9 cellular contexts compared by ENCODE assay signal in the genomic region with DNA sequence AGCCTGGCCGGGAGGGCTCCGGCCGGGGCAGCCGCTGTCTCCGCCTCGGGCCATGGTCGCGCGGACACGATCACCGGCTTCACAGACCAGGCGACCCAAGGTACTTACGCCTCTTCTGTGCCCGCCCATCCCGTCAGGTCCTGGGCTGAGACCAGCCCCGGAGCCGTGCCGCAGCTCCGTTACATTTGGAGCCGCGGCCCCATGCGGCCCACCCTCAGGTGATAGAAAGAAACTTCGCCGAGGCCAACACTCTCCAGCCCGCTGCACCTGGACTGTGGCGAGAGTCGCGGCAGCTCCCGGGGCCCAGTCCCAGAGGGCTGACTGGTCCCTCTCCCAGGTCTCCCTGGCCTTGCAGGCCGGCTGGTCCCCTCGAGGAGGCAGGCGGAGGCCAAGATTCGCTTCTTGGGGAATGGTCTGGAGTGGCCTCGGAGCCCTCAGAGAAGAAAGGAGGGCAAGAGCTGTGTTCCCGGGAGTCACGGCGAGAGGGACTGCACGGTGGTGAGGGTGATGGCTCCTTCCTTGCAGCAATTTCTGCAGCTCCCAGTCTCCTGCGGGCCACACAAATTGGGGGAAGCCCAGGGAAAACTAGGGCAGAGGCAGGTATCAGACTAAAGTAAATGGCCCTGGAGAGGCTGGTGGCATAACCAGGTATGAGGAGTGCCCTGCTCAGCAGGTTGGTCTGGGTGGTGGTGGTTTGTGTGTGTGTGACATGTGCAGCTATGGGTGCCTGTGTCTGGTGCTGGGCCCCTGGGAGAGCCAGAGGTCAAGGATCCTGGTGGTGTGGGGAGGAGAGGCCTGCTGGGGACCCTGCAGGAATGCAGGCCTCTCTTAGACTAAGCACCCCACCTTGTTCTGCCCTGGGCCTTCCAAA. TPM values are rescaled to one million over a fixed set of nuclear protein-coding genes. Genes with fewer than 3 reads are reported as not detected.
DNase-seq lines count a peak whose midpoint lies in the region; ATAC-seq and TF ChIP-seq lines count a peak whose summit lies in the region.
"Had no signal": no experiment of that assay in that cellular context is flagged by ENCODE, and none has a peak within 500 bp of the region (broad histone marks: within the 10 kb centered on the region; RNA-seq: fewer than 3 reads in every experiment).

No MANE protein-coding gene starts in this region.

- H3K4me1 Mint-ChIP-seq in CD14-positive monocyte (peaks cover 31% of the 10 kb centered on the region), endodermal cell (peaks cover 7% of the 10 kb centered on the region)

- H3K9me3 ChIP-seq in endodermal cell (ENCODE audit: control insufficient read depth, low read length) (no peaks in the 10 kb centered on the region), neural cell (ENCODE audit: low read length) (no peaks in the 10 kb centered on the region)

- ATAC-seq in HG02885 (IDR thresholded peaks at IDR 0.05; ENCODE audit: poor library complexity, unreplicated experiment) (peak; percentile 29), HG03571 (IDR thresholded peaks at IDR 0.05; ENCODE audit: unreplicated experiment) (no peak), HG03095 (IDR thresholded peaks at IDR 0.05; ENCODE audit: unreplicated experiment) (no peak)

- WGBS in endodermal cell (ENCODE audit: insufficient coverage in 1 of 2, insufficient read length in 1 of 2), 2 experiments: 3 to 10% methylated on average over 31 to 39 of the region's 39 CpGs

- no peaks in the 10 kb centered on the region for H3K79me2 ChIP-seq in neural cell (replicated peaks; ENCODE audit: insufficient read depth, low read length)

- H3K4me3 ChIP-seq in endodermal cell (ENCODE audit: low read length) (no peak overlapping the region), neural cell (ENCODE audit: low read length) (peak overlapping the region; percentile 72)

- no peak overlapping the region for H3K27ac Mint-ChIP-seq in CD14-positive monocyte
- no peak overlapping the region for H3K27ac Mint-ChIP-seq in endodermal cell

- TF ChIP-seq EP300 in neural cell (conservative IDR thresholded peaks at IDR 0.05; ENCODE audit: poor library complexity, severe bottlenecking): no peak

- DNase-seq in CD14-positive monocyte (ENCODE audit: low spot score) (peak; percentile 39), endodermal cell (peak; percentile 76), GF-D8 (lab: John Stamatoyannopoulos, UW) (no peak), NCI-H226 (no peak)

- H4K20me1 ChIP-seq in neural cell (ENCODE audit: insufficient read depth): no peaks in the 10 kb centered on the region

- H2AFZ ChIP-seq in neural cell (ENCODE audit: low read depth, low read length): no peak overlapping the region

- peak overlapping the region; percentile 19 for H3K4me2 ChIP-seq in neural cell (ENCODE audit: low read length)

- H3K36me3 ChIP-seq in endodermal cell (ENCODE audit: control insufficient read depth, insufficient read depth, low read length) (no peaks in the 10 kb centered on the region), neural cell (ENCODE audit: insufficient read depth, low read length) (no peaks in the 10 kb centered on the region)

- H3K9ac ChIP-seq in endodermal cell (ENCODE audit: extremely low read depth, low read length, poor library complexity, severe bottlenecking): no peak overlapping the region
- peak overlapping the region; percentile 49 for H3K9ac ChIP-seq in neural cell (ENCODE audit: low read length)

- H3K4me1 ChIP-seq in endodermal cell (ENCODE audit: control insufficient read depth, insufficient read depth, low read length): no peaks in the 10 kb centered on the region

- peak overlapping the region; percentile 9 to 70 for H3K4me3 Mint-ChIP-seq in CD14-positive monocyte
- peak overlapping the region; percentile 47 for H3K4me3 Mint-ChIP-seq in endodermal cell

- no peak for TF ChIP-seq RAD21 in neural cell (conservative IDR thresholded peaks at IDR 0.05)

- H3K27me3 Mint-ChIP-seq in CD14-positive monocyte (ENCODE audit: low read depth in 3 of 3) (peaks cover 90 to 95% (median 92%) of the 10 kb centered on the region in 3 donors), endodermal cell (ENCODE audit: insufficient read depth) (peaks cover 94% of the 10 kb centered on the region)

- peaks cover 2 to 32% (median 13%) of the 10 kb centered on the region in 7 donors for H3K9me3 Mint-ChIP-seq in CD14-positive monocyte
- H3K9me3 Mint-ChIP-seq in endodermal cell: peaks cover 15% of the 10 kb centered on the region

- intact Hi-C loops in CD14-positive monocyte (cut with micrococcal nuclease): loop anchor here in 1 of 2 donors (10.0 kb wide), 1 partner anchor 1313 kb away; a partner anchor contains a TSS

- TF ChIP-seq CTCF in CD14-positive monocyte (IDR thresholded peaks at IDR 0.05) (no peak), endodermal cell (conservative IDR thresholded peaks at IDR 0.05) (no peak), neural cell (IDR thresholded peaks at IDR 0.05; ENCODE audit: poor library complexity, severe bottlenecking) (no peak)

- H3K9me2 ChIP-seq in neural cell (ENCODE audit: insufficient read depth, low read length): no peaks in the 10 kb centered on the region

- H3K36me3 Mint-ChIP-seq in CD14-positive monocyte (peaks cover 0 to 8% of the 10 kb centered on the region in 2 donors), endodermal cell (ENCODE audit: low read depth) (no peaks in the 10 kb centered on the region)

- H3K27me3 ChIP-seq in endodermal cell (ENCODE audit: control insufficient read depth, insufficient read depth, low read length, poor library complexity, severe bottlenecking): peaks cover 96% of the 10 kb centered on the region
- peaks cover 96% of the 10 kb centered on the region for H3K27me3 ChIP-seq in neural cell (ENCODE audit: insufficient read depth, low read depth, low read length)

- H3F3A ChIP-seq in neural cell (ENCODE audit: insufficient read depth, low read length, poor library complexity, severe bottlenecking): no peaks in the 10 kb centered on the region

- no peak overlapping the region for H3K27ac ChIP-seq in endodermal cell (ENCODE audit: low read depth, low read length)
- no peak overlapping the region for H3K27ac ChIP-seq in neural cell (ENCODE audit: low read length)
- H3K27ac ChIP-seq: SK-N-MC had no signal

TF ChIP-seq in neural cell, 6 proteins besides CTCF, POLR2A, EP300 and RAD21:
- TF ChIP-seq MXI1 (conservative IDR thresholded peaks at IDR 0.05; ENCODE audit: poor library complexity, severe bottlenecking) (no peak), SMC3 (conservative IDR thresholded peaks at IDR 0.05; ENCODE audit: poor library complexity) (no peak), POLR2AphosphoS5 (IDR thresholded peaks at IDR 0.05) (no peak), TAF1 (IDR thresholded peaks at IDR 0.05; ENCODE audit: low read depth) (no peak)
- TF ChIP-seq, protein P1, sequence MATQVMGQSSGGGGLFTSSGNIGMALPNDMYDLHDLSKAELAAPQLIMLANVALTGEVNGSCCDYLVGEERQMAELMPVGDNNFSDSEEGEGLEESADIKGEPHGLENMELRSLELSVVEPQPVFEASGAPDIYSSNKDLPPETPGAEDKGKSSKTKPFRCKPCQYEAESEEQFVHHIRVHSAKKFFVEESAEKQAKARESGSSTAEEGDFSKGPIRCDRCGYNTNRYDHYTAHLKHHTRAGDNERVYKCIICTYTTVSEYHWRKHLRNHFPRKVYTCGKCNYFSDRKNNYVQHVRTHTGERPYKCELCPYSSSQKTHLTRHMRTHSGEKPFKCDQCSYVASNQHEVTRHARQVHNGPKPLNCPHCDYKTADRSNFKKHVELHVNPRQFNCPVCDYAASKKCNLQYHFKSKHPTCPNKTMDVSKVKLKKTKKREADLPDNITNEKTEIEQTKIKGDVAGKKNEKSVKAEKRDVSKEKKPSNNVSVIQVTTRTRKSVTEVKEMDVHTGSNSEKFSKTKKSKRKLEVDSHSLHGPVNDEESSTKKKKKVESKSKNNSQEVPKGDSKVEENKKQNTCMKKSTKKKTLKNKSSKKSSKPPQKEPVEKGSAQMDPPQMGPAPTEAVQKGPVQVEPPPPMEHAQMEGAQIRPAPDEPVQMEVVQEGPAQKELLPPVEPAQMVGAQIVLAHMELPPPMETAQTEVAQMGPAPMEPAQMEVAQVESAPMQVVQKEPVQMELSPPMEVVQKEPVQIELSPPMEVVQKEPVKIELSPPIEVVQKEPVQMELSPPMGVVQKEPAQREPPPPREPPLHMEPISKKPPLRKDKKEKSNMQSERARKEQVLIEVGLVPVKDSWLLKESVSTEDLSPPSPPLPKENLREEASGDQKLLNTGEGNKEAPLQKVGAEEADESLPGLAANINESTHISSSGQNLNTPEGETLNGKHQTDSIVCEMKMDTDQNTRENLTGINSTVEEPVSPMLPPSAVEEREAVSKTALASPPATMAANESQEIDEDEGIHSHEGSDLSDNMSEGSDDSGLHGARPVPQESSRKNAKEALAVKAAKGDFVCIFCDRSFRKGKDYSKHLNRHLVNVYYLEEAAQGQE (IDR thresholded peaks at IDR 0.05; ENCODE audit: borderline replicate concordance): no peak

RNA-seq across cellular contexts. Expression of a gene that starts 0.8 kb away (rescaled TPM):
- polyA plus RNA-seq in CD14-positive monocyte (not detected), neural cell (0.38 and 0.62 TPM in 2 replicates)
- total RNA-seq in endodermal cell: under 1 TPM; 0.07 to 0.09 TPM
- polyA plus RNA-seq in endodermal cell (2013, experiment 1 of 2): 9.4 TPM
- polyA plus RNA-seq in endodermal cell (2013, experiment 2 of 2): 8.1 TPM
- 0.73 and 1.0 TPM in 2 replicates for polyA minus RNA-seq in neural cell

RNA-seq across cellular contexts. Expression of a gene that starts 16.9 kb away (rescaled TPM):
- polyA plus RNA-seq in CD14-positive monocyte: 10 to 100 TPM; 45.4 to 48.9 TPM
- 10 to 100 TPM; 23.0 to 26.2 TPM for total RNA-seq in endodermal cell
- polyA plus RNA-seq in endodermal cell (2013, experiment 1 of 2): 19.6 TPM
- 16.8 TPM for polyA plus RNA-seq in endodermal cell (2013, experiment 2 of 2)
- polyA plus RNA-seq in neural cell: 8.9 and 12.1 TPM in 2 replicates
- polyA minus RNA-seq in neural cell: 13.1 and 16.2 TPM in 2 replicates

Comparison
In these comparisons a context has a peak if more than half of its experiments do, and no peak if none do; other contexts are left out.
1. DNase-seq: peak in CD14-positive monocyte (single experiment) and endodermal cell (single experiment); none in GF-D8 (single experiment) and NCI-H226 (single experiment).